Comparison of ENCODE assay signal across 1 cellular context in the genomic region with DNA sequence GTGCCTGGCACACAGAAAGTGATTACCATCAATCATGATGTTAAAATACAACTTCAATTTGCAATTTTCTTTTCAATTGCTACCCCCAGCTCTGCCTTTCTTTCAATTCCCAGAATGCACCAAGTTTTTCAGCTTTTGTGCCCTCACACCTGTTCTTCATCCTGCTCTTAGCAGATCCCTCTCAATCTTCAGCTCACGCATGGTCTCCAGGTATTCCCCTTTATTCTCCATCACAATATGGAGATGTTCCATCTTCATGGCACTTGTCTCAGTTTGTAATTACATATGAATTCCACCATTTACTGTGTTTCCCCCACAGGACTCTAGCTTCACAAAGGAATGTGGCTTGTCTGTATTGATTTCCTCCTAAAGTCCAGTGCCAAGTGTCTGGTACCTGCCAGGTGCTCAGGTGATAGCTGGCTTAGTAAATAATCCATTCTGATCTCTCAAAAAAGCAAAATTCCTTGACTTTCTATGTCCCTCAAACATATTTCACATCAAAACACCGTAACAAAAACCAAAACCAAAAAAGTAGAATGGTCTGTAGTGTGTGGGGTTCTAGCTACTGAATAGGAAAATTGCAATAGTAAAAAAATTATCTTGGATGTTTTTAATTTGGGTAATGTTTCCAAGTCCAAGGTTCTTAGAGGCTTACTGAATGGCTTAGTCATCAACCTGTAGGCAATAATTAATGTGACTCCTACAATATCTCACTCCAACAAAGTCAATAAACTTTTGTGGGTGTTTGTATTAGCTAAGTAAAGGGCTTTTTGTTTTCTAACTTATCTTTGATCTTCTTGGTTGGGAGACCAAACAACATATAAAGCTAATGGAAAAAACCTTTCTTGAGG.
TF ChIP-seq lines count a peak whose summit lies in the region.

No MANE protein-coding gene starts in this region.

TF ChIP-seq in liver, 16 proteins besides CTCF, POLR2A, EP300 and RAD21 (continued from another document):
- peak; percentile 85 to 86 for TF ChIP-seq HNF4A (conservative IDR thresholded peaks at IDR 0.05)
- peak; percentile 29 for TF ChIP-seq REST (IDR thresholded peaks at IDR 0.05)
- TF ChIP-seq ATF3 (IDR thresholded peaks at IDR 0.05): peak; percentile 68
- TF ChIP-seq NR2F2 (IDR thresholded peaks at IDR 0.05): no peak
- peak; percentile 32 to 70 for TF ChIP-seq RXRA (IDR thresholded peaks at IDR 0.05)
